Comparison of ENCODE assay signal across 7 cellular contexts in the genomic region with DNA sequence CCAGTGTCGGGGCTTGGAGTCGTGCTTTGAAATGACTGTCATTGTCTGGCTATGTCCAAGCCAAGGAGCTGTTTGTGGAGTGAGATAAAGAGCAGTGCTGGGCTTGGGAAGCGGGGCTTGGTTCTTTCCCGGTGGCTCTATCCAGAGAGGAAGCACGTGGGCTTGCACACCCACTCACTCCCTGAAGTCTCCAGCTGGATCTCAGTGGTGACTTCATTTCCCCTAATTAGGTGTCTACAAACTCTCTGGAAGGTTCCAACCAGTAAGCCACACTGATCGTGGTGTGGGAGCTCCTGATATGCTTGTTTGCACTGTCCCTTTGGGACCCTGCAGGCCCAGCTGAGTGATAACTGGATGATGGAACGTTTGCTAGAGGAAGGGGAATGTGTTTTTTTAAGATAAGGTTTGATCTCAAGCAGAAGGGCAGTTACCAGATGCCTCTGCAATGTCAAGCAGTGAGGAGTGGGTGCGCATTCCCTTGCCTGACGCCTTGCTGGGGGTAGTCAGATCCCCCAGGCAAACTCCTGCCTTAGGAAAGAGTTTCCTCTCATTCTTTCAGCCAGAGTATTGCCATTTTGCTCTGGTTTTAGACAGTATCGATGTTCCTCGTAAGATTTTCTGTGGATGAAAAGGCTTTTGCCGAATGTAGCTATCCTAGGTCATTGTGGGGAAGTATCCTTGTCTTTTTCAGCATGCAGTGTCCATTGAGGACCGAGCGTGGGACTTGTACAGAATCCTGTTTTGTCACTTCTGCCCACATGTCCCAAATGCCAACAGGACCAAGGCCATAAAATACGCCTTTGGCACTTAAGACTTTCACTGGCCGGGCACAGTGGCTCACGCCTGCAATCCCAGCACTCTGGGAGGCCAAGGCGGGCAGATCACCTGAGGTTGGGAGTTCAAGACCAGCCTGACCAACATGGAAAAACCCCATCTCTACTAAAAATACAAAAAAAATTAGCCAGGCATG.
DNase-seq lines count a peak whose midpoint lies in the region; ATAC-seq and TF ChIP-seq lines count a peak whose summit lies in the region.

No MANE protein-coding gene starts in this region.

- H3K36me3 Mint-ChIP-seq in brain = no peaks in the 10 kb centered on the region

- H3K4me3 ChIP-seq in IMR-90 (ENCODE audit: insufficient read depth, low read depth, low read length) = no peak overlapping the region
- H3K4me3 ChIP-seq in tibial artery = no peak overlapping the region

- peaks cover 34 to 86% of the 10 kb centered on the region in 2 experiments for H3K79me1 ChIP-seq in IMR-90 (ENCODE audit: low read depth in 1 of 2, low read length in 2 of 2)

- intact Hi-C loops in IMR-90 (cut with micrococcal nuclease) = loop anchor here (2.0 kb wide), 1 partner anchor 18 kb away; no protein-coding TSS in a partner anchor
- intact Hi-C loops in tibial artery (cut with DNase I; ENCODE audit: low total_unique reads) = no loop called here

- H3K14ac ChIP-seq in IMR-90 (replicated peaks; ENCODE audit: low read depth, low read length) = peak overlapping the region; percentile 98

- TF ChIP-seq CTCF in IMR-90 (conservative IDR thresholded peaks at IDR 0.05; ENCODE audit: low read depth, low read length) (no peak), brain (conservative IDR thresholded peaks at IDR 0.05) (no peak), tibial artery (IDR thresholded peaks at IDR 0.05) (no peak)

- H2BK20ac ChIP-seq in IMR-90 (ENCODE audit: low read depth, low read length) = peak overlapping the region; percentile 97

- peak overlapping the region; percentile 35 for H3K9ac ChIP-seq in IMR-90 (ENCODE audit: low read depth, low read length)

- H4K20me1 ChIP-seq in IMR-90 (ENCODE audit: insufficient read depth, low read length) = peaks cover 3% of the 10 kb centered on the region; the same call in 1 of the 2 replicates

- H3K56ac ChIP-seq in IMR-90 (ENCODE audit: extremely low read depth, insufficient read depth, low read length) = peak overlapping the region; percentile 79

- peak overlapping the region; percentile 35 for H3K4me2 ChIP-seq in IMR-90 (ENCODE audit: low read depth, low read length)

- ATAC-seq in IMR-90 (ENCODE audit: low read depth) (peak; percentile 76), HG03442 (IDR thresholded peaks at IDR 0.05; ENCODE audit: unreplicated experiment) (no peak)

- peaks cover 40% of the 10 kb centered on the region for H3K9me1 ChIP-seq in IMR-90 (ENCODE audit: insufficient read depth, low read length)

- peak overlapping the region; percentile 98 for H2BK5ac ChIP-seq in IMR-90 (ENCODE audit: low read depth, low read length, poor library complexity, severe bottlenecking)

- H2AK5ac ChIP-seq in IMR-90 (ENCODE audit: low read depth, low read length) = peak overlapping the region; percentile 96

- TF ChIP-seq POLR2A in IMR-90 (IDR thresholded peaks at IDR 0.05; ENCODE audit: low read depth, low read length) = peak; percentile 56; the same call in 1 of the 2 replicates

- H2AFZ ChIP-seq in IMR-90 (replicated peaks; ENCODE audit: low read length, poor library complexity) = peak overlapping the region; percentile 39

- H3K9me3 ChIP-seq in IMR-90 (ENCODE audit: control insufficient read depth, insufficient read depth, low read length) (no peaks in the 10 kb centered on the region), tibial artery (no peaks in the 10 kb centered on the region)

- peak overlapping the region; percentile 74 for H3K18ac ChIP-seq in IMR-90 (ENCODE audit: low read depth, low read length)

- H4K8ac ChIP-seq in IMR-90 (ENCODE audit: low read depth in 2 of 2, low read length in 2 of 2) = peak overlapping the region; percentile 64 to 90

- H3K9me3 Mint-ChIP-seq in brain = peaks cover 0 to 4% (median 0%) of the 10 kb centered on the region in 5 experiments

- H3K27ac ChIP-seq in IMR-90 (ENCODE audit: insufficient read depth, low read length) (peak overlapping the region; percentile 87), tibial artery (peak overlapping the region; percentile 71 to 72)

- WGBS in IMR-90 (ENCODE audit: extremely low coverage in 2 of 2, insufficient read length in 1 of 2), 2 experiments = 0% methylated on average over 2 of the region's 18 CpGs; no CpG with 5 or more reads in 1 of the 2 experiments

- H3K27me3 ChIP-seq in IMR-90 (ENCODE audit: control insufficient read depth, insufficient read depth, low read length) = no peaks in the 10 kb centered on the region
- no peaks in the 10 kb centered on the region for H3K27me3 ChIP-seq in tibial artery

- H4K91ac ChIP-seq in IMR-90 (ENCODE audit: insufficient read depth, low read depth, low read length) = peak overlapping the region; percentile 91

- TF ChIP-seq RAD21 in IMR-90 (IDR thresholded peaks at IDR 0.05; ENCODE audit: low read length) = peak; percentile 13; the same call in 1 of the 2 replicates

- H3K27me3 Mint-ChIP-seq in brain = peaks cover 7% of the 10 kb centered on the region

- peak overlapping the region; percentile 96 for H3K4ac ChIP-seq in IMR-90 (ENCODE audit: low read depth, low read length)

- H3K4me1 Mint-ChIP-seq in brain = peaks cover 18% of the 10 kb centered on the region

- H2BK120ac ChIP-seq in IMR-90 (ENCODE audit: low read depth, low read length) = peak overlapping the region; percentile 91

- H3K23ac ChIP-seq in IMR-90 (ENCODE audit: low read depth, low read length) = peak overlapping the region; percentile 85

- no TSS peak for BruUV-seq in IMR-90 (replicated peaks; lab: Mats Ljungman, UMichigan)

- no peak overlapping the region for H3K4me3 Mint-ChIP-seq in brain

- POLR2A ChIA-PET in IMR-90 (lab: Charles Lee; ENCODE audit: unreplicated experiment) = interaction anchor here (0.6 kb wide), 1 partner anchor 29 kb away, joined by 4 read pairs; no protein-coding TSS in a partner anchor

- CTCF ChIA-PET in IMR-90 (lab: Yijun Ruan, JAX) = interaction anchor here (1.0 kb wide), 1 partner anchor 44 kb away, joined by 4 read pairs; no protein-coding TSS in a partner anchor

- in situ Hi-C loops in IMR-90 (cut with MboI; ENCODE audit: low sequenced_read_pairs) = no loop called here

- H2AK9ac ChIP-seq in IMR-90 (replicated peaks; ENCODE audit: low read depth, low read length, poor library complexity) = peak overlapping the region; percentile 93

- peak overlapping the region in 3 of 5 experiments; percentile 39 to 62 (median 43) for H3K27ac Mint-ChIP-seq in brain

- peak overlapping the region; percentile 81 for H4K5ac ChIP-seq in IMR-90 (ENCODE audit: low read depth, low read length)

- H3K36me3 ChIP-seq in IMR-90 (ENCODE audit: control insufficient read depth, insufficient read depth, low read length) (peaks cover 19% of the 10 kb centered on the region), tibial artery (peaks cover 12 to 26% (median 20%) of the 10 kb centered on the region in 3 donors)

- peaks cover 36% of the 10 kb centered on the region for H3K4me1 ChIP-seq in IMR-90 (ENCODE audit: control insufficient read depth, insufficient read depth, low read length)
- peaks cover 0 to 66% (median 57%) of the 10 kb centered on the region in 4 donors for H3K4me1 ChIP-seq in tibial artery

- dilution Hi-C loops in IMR-90 (cut with HindIII; ENCODE audit: low sequenced_read_pairs, unreplicated experiment) = no loop called here

- DNase-seq in IMR-90 (peak; percentile 97), kidney glomerular epithelial cell (lab: John Stamatoyannopoulos, UW) (peak; percentile 20), tibial artery (peak; percentile 65 to 84), SW480 (ENCODE audit: low spot score) (no peak), SHP77 treated with DMSO at 0.1 percent for 48 hours (lab: John Stamatoyannopoulos, UW) (no peak)

- H2BK15ac ChIP-seq in IMR-90 (ENCODE audit: low read depth, low read length) = peak overlapping the region; percentile 68

TF ChIP-seq in IMR-90, 13 proteins besides CTCF, POLR2A, EP300 and RAD21:
- TF ChIP-seq NFE2L2 (IDR thresholded peaks at IDR 0.05; ENCODE audit: low read depth, low read length) (no peak), FOS (IDR thresholded peaks at IDR 0.05; ENCODE audit: low read depth, low read length) (peak; percentile 68), CEBPB (IDR thresholded peaks at IDR 0.05; ENCODE audit: low read depth, low read length) (peak; percentile 0; the same call in 1 of the 2 replicates), BHLHE40 (IDR thresholded peaks at IDR 0.05; ENCODE audit: low read depth, low read length) (peak; percentile 82), SMC3 (IDR thresholded peaks at IDR 0.05; ENCODE audit: low read depth, low read length) (peak; percentile 1; the same call in 1 of the 2 replicates), USF2 (IDR thresholded peaks at IDR 0.05; ENCODE audit: low read depth, low read length) (peak; percentile 91), MAFK (IDR thresholded peaks at IDR 0.05; ENCODE audit: low read depth, low read length) (no peak), MXI1 (IDR thresholded peaks at IDR 0.05; ENCODE audit: borderline replicate concordance, low read depth, low read length) (peak; percentile 31; the same call in 1 of the 2 replicates), CHD1 (IDR thresholded peaks at IDR 0.05; ENCODE audit: low read depth, low read length) (no peak), MAZ (IDR thresholded peaks at IDR 0.05; ENCODE audit: borderline replicate concordance, low read depth, low read length) (no peak; the same call in 1 of the 2 replicates), RCOR1 (IDR thresholded peaks at IDR 0.05; ENCODE audit: insufficient replicate concordance, low read length) (no peak)
- TF ChIP-seq, protein P1, sequence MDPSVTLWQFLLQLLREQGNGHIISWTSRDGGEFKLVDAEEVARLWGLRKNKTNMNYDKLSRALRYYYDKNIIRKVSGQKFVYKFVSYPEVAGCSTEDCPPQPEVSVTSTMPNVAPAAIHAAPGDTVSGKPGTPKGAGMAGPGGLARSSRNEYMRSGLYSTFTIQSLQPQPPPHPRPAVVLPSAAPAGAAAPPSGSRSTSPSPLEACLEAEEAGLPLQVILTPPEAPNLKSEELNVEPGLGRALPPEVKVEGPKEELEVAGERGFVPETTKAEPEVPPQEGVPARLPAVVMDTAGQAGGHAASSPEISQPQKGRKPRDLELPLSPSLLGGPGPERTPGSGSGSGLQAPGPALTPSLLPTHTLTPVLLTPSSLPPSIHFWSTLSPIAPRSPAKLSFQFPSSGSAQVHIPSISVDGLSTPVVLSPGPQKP (IDR thresholded peaks at IDR 0.05; ENCODE audit: borderline replicate concordance, low read depth, low read length) = no peak

Comparison
In these comparisons a context has a peak if more than half of its experiments do, and no peak if none do; other contexts are left out.
1. DNase-seq: peak in IMR-90 (single experiment), kidney glomerular epithelial cell (single experiment) and tibial artery (2 of 2); none in SW480 (single experiment) and SHP77 treated with DMSO at 0.1 percent for 48 hours (single experiment).